ENCODE assay signal across 8 cellular contexts in the genomic region with DNA sequence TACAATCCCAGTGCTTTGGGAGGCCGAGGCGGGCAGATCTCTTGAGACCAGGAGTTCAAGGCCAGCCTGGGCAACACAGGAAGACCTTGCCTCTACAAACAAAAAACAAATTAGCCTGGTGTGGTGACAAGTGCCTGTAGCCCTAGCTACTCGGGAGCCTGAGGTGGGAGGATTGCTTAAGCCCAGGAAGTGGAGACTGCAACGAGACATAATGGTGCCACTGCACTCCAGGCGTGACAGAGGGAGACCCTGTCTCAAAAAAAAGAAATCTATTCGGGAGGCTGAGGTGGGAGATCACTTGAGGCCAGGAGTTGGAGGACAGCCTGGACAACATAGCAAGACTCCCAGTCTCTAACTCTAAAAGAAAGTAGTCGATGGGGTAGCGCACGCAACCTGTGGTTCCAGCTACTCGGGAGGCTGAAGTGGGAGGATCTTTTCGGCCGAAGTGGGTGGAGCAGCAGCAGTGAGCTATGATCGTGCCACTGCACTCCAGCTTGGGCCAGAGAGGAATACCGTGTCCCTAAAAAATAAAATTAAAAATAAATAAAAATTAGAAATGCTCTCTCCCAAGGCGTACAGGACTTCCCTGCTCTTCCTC. TPM values are rescaled to one million over a fixed set of nuclear protein-coding genes. Genes with fewer than 3 reads are reported as not detected.
DNase-seq lines count a peak whose midpoint lies in the region; FAIRE-seq and TF ChIP-seq lines count a peak whose summit lies in the region.

No MANE protein-coding gene starts in this region.

- no peaks in the 10 kb centered on the region for H3K9me3 ChIP-seq in astrocyte (ENCODE audit: insufficient read depth, low read depth, low read length)
- H3K9me3 ChIP-seq in keratinocyte (ENCODE audit: control insufficient read depth, low read depth, low read length): no peaks in the 10 kb centered on the region

- dilution Hi-C loops in keratinocyte (cut with MboI; ENCODE audit: extremely low pct_ligation_motif_present, low sequenced_read_pairs): no loop called here

- CTCF ChIA-PET in Calu3 (lab: Charles Lee): interaction anchor here (0.5 to 2.5 kb wide), 28 partner anchors 9 to 642 kb away, joined by 3 to 23 read pairs (median 4); a partner anchor contains a TSS

- no peaks in the 10 kb centered on the region for H3K36me3 ChIP-seq in astrocyte (ENCODE audit: insufficient read depth, low read length)
- H3K36me3 ChIP-seq in keratinocyte (ENCODE audit: control insufficient read depth in 2 of 2, extremely low read depth in 1 of 2, insufficient read depth in 2 of 2, low read length in 2 of 2): no peaks in the 10 kb centered on the region

- no peaks in the 10 kb centered on the region for H3K9me3 Mint-ChIP-seq in Calu3 (ENCODE audit: low read depth, unreplicated experiment)
- no peaks in the 10 kb centered on the region for H3K9me3 Mint-ChIP-seq in astrocyte (ENCODE audit: unreplicated experiment)

- H3K27me3 Mint-ChIP-seq in Calu3 (ENCODE audit: unreplicated experiment) (peaks cover 7% of the 10 kb centered on the region), astrocyte (ENCODE audit: low read depth, unreplicated experiment) (no peaks in the 10 kb centered on the region)

- H3K9ac ChIP-seq in astrocyte (ENCODE audit: low read length): peak overlapping the region; percentile 91
- H3K9ac ChIP-seq in keratinocyte (ENCODE audit: control insufficient read depth, extremely low read depth, insufficient read depth, low read length): peak overlapping the region; percentile 83

- TF ChIP-seq CTCF in Calu3 (IDR thresholded peaks at IDR 0.05; ENCODE audit: unreplicated experiment) (no peak), HFF-Myc (IDR thresholded peaks at IDR 0.05; ENCODE audit: low read depth, low read length, missing control alignments) (no peak), astrocyte (IDR thresholded peaks at IDR 0.05; ENCODE audit: insufficient read depth, low read depth, low read length) (no peak), keratinocyte (optimal IDR thresholded peaks at IDR 0.05 in 1 of 3, IDR thresholded peaks at IDR 0.05 in 1 of 3, conservative IDR thresholded peaks at IDR 0.05 in 1 of 3; ENCODE audit: extremely low read depth in 1 of 3, insufficient read depth in 2 of 3, low read length in 3 of 3) (no peak)

- H4K20me1 ChIP-seq in astrocyte (ENCODE audit: insufficient read depth, low read length) (no peaks in the 10 kb centered on the region), keratinocyte (ENCODE audit: control insufficient read depth, extremely low read depth, insufficient read depth, low read length) (no peaks in the 10 kb centered on the region)

- no peaks in the 10 kb centered on the region for H3K79me2 ChIP-seq in astrocyte (ENCODE audit: insufficient read depth, low read length)
- no peaks in the 10 kb centered on the region for H3K79me2 ChIP-seq in keratinocyte (ENCODE audit: control insufficient read depth, insufficient read depth, low read length)

- H3K27ac Mint-ChIP-seq in Calu3 (ENCODE audit: unreplicated experiment) (peak overlapping the region; percentile 78), astrocyte (ENCODE audit: unreplicated experiment) (no peak overlapping the region)

- peak overlapping the region; percentile 93 for H3K4me3 Mint-ChIP-seq in Calu3 (ENCODE audit: low read depth, unreplicated experiment)
- peak overlapping the region; percentile 87 for H3K4me3 Mint-ChIP-seq in astrocyte (ENCODE audit: unreplicated experiment)

- H3K4me1 ChIP-seq in astrocyte (ENCODE audit: insufficient read depth, low read length) (peaks cover 3% of the 10 kb centered on the region), keratinocyte (ENCODE audit: control insufficient read depth, extremely low read depth, insufficient read depth, low read length) (peaks cover 4% of the 10 kb centered on the region)

- intact Hi-C loops in Calu3 (cut with micrococcal nuclease; ENCODE audit: unreplicated experiment): no loop called here

- H2AFZ ChIP-seq in astrocyte (ENCODE audit: low read depth, low read length): peak overlapping the region; percentile 97
- H2AFZ ChIP-seq in keratinocyte (ENCODE audit: control insufficient read depth, low read length): peak overlapping the region; percentile 98

- no TSS peak for BruUV-seq in Calu3 (replicated peaks; lab: Mats Ljungman, UMichigan)

- H3K36me3 Mint-ChIP-seq in Calu3 (ENCODE audit: insufficient read depth, unreplicated experiment) (peaks cover 15% of the 10 kb centered on the region), astrocyte (ENCODE audit: low read depth, unreplicated experiment) (no peaks in the 10 kb centered on the region)

- no peak for FAIRE-seq in astrocyte (lab: Jason Lieb, UNC)
- no peak for FAIRE-seq in keratinocyte (lab: Jason Lieb, UNC)

- H3K27me3 ChIP-seq in astrocyte (ENCODE audit: insufficient read depth, low read length) (no peaks in the 10 kb centered on the region), keratinocyte (ENCODE audit: control insufficient read depth, extremely low read depth, insufficient read depth, low read length) (no peaks in the 10 kb centered on the region)

- peak overlapping the region; percentile 85 for H3K4me2 ChIP-seq in astrocyte (ENCODE audit: low read length)
- H3K4me2 ChIP-seq in keratinocyte (ENCODE audit: control insufficient read depth, extremely low read depth, insufficient read depth, low read depth, low read length): peak overlapping the region; percentile 94

- H3K27ac ChIP-seq in astrocyte (ENCODE audit: low read depth, low read length) (peak overlapping the region; percentile 60), keratinocyte (ENCODE audit: control insufficient read depth, insufficient read depth, low read length) (no peak overlapping the region)

- peak; percentile 69 for DNase-seq in Calu3
- DNase-seq in HFF-Myc (ENCODE audit: extremely low read depth, low read depth): no peak
- peak; percentile 23 for DNase-seq in NCI-H460 (ENCODE audit: extremely low read depth, low read depth)
- no peak for DNase-seq in astrocyte (ENCODE audit: low read depth)
- DNase-seq in keratinocyte (ENCODE audit: low read depth, low spot score): no peak
- DNase-seq in stimulated activated CD4-positive, alpha-beta T cell treated with anti-CD3 and anti-CD28 coated beads, Interleukin-2, amount 100 ng/mL, for 24 hours: peak; percentile 26 to 67
- no peak for DNase-seq in activated gamma-delta T cell (lab: John Stamatoyannopoulos, UW)
- no peak for DNase-seq in DMS79 treated with DMSO at 0.1 percent for 48 hours (lab: John Stamatoyannopoulos, UW)

- peak overlapping the region; percentile 65 for H3K4me3 ChIP-seq in HFF-Myc (replicated peaks; ENCODE audit: low read depth, low read length)
- peak overlapping the region; percentile 75 for H3K4me3 ChIP-seq in astrocyte (ENCODE audit: insufficient read depth, low read depth, low read length)
- peak overlapping the region; percentile 68 to 78 (median 76) for H3K4me3 ChIP-seq in keratinocyte (ENCODE audit: control insufficient read depth in 2 of 3, extremely low read depth in 1 of 3, insufficient read depth in 2 of 3, low read depth in 1 of 3, low read length in 3 of 3)

- no peaks in the 10 kb centered on the region for H3K9me1 ChIP-seq in keratinocyte (ENCODE audit: control insufficient read depth, extremely low read depth, insufficient read depth, low read length)

- H3K4me1 Mint-ChIP-seq in Calu3 (ENCODE audit: low read depth, unreplicated experiment) (peaks cover 14% of the 10 kb centered on the region), astrocyte (ENCODE audit: low read depth, unreplicated experiment) (no peaks in the 10 kb centered on the region)

RNA-seq across cellular contexts. Expression of a gene that starts 0.8 kb away (rescaled TPM):
- total RNA-seq in Calu3 (2022): 6.6 and 9.5 TPM in 2 replicates
- 10.8 and 11.1 TPM in 2 replicates for total RNA-seq in NCI-H460 (2014; rRNA removed; shearing (Covaris generic))
- 1.6 and 5.0 TPM in 2 replicates for polyA plus RNA-seq in NCI-H460 (2014; cell fraction: nucleus; rRNA removed)
- 2.4 and 3.2 TPM in 2 replicates for total RNA-seq in astrocyte
- polyA plus RNA-seq in keratinocyte: 2.0 to 2.9 TPM (median 2.6 TPM) in 3 replicates
- polyA plus RNA-seq in keratinocyte (2011; ENCODE audit: low read depth): 1.0 TPM
- 1.8 and 3.0 TPM in 2 replicates for polyA plus RNA-seq in keratinocyte (2011; cell fraction: cytosol; rRNA removed)
- 4.1 and 4.8 TPM in 2 replicates for polyA plus RNA-seq in keratinocyte (2011; cell fraction: nucleus; rRNA removed)
- polyA plus RNA-seq in keratinocyte (2012; ENCODE audit: low replicate concordance): 1.1 and 2.0 TPM in 2 replicates
- polyA minus RNA-seq in keratinocyte: 0.30 to 0.70 TPM (median 0.30 TPM) in 3 replicates
- 3.8 TPM for polyA minus RNA-seq in keratinocyte (2011; cell fraction: cytosol; rRNA and poly(A)+ RNA removed)
- 1.3 TPM in 2 replicates for polyA minus RNA-seq in keratinocyte (2011; cell fraction: nucleus; rRNA and poly(A)+ RNA removed)

RNA-seq across cellular contexts. Expression of a gene that starts 48.9 kb away (rescaled TPM):
- total RNA-seq in Calu3 (2022): 61.6 and 72.0 TPM in 2 replicates
- 30.7 and 32.9 TPM in 2 replicates for total RNA-seq in NCI-H460 (2014; rRNA removed; shearing (Covaris generic))
- 15.0 and 26.7 TPM in 2 replicates for polyA plus RNA-seq in NCI-H460 (2014; cell fraction: nucleus; rRNA removed)
- total RNA-seq in astrocyte: 27.3 and 30.4 TPM in 2 replicates
- polyA plus RNA-seq in keratinocyte: 23.5 to 33.9 TPM (median 30.9 TPM) in 3 replicates
- 5.4 TPM for polyA plus RNA-seq in keratinocyte (2011; ENCODE audit: low read depth)
- polyA plus RNA-seq in keratinocyte (2011; cell fraction: cytosol; rRNA removed): 9.2 and 15.5 TPM in 2 replicates
- polyA plus RNA-seq in keratinocyte (2011; cell fraction: nucleus; rRNA removed): 51.4 and 58.1 TPM in 2 replicates
- 19.1 and 22.0 TPM in 2 replicates for polyA plus RNA-seq in keratinocyte (2012; ENCODE audit: low replicate concordance)
- polyA minus RNA-seq in keratinocyte: 19.1 to 49.3 TPM (median 39.0 TPM) in 3 replicates
- 31.1 TPM for polyA minus RNA-seq in keratinocyte (2011; cell fraction: cytosol; rRNA and poly(A)+ RNA removed)
- 59.5 and 80.1 TPM in 2 replicates for polyA minus RNA-seq in keratinocyte (2011; cell fraction: nucleus; rRNA and poly(A)+ RNA removed)

Comparison
In these comparisons a context has a peak if more than half of its experiments do, and no peak if none do; other contexts are left out.
1. DNase-seq: peak in Calu3 (single experiment), NCI-H460 (single experiment) and stimulated activated CD4-positive, alpha-beta T cell treated with anti-CD3 and anti-CD28 coated beads, Interleukin-2, amount 100 ng/mL, for 24 hours (2 of 2); none in HFF-Myc (single experiment), astrocyte (single experiment), keratinocyte (single experiment), activated gamma-delta T cell (single experiment) and DMS79 treated with DMSO at 0.1 percent for 48 hours (single experiment).
2. Peak in every context shown above with its lines, with median percentiles within 50 percentile points of each other: H3K4me3 ChIP-seq.